ENCODE assay signal across 24 cellular contexts in genomic region chr15:96247631-96248305, GRCh38.
"Had no signal": no experiment of that assay in that cellular context is flagged by ENCODE, and none has a peak within 500 bp of the region (broad histone marks: within the 10 kb centered on the region; RNA-seq: fewer than 3 reads in every experiment).

No MANE protein-coding gene starts in this region.

- H3K4me1 Mint-ChIP-seq: activated naive CD8-positive, alpha-beta T cell treated with anti-CD3 and anti-CD28 coated beads, Interleukin-2, amount 10 ng/mL, durations not matched to agents 7 days and 5 days; naive thymus-derived CD8-positive, alpha-beta T cell; T-helper 17 cell had no signal

- H3K4me2 ChIP-seq: smooth muscle cell had no signal

- H3K27me3 Mint-ChIP-seq: activated naive CD8-positive, alpha-beta T cell treated with anti-CD3 and anti-CD28 coated beads, Interleukin-2, amount 10 ng/mL, durations not matched to agents 7 days and 5 days; T-helper 17 cell had no signal

- H3K27ac Mint-ChIP-seq: activated CD4-positive, alpha-beta memory T cell treated with anti-CD3 and anti-CD28 coated beads for 36 hours; activated naive CD4-positive, alpha-beta T cell treated with anti-CD3 and anti-CD28 coated beads for 36 hours; activated naive CD8-positive, alpha-beta T cell treated with anti-CD3 and anti-CD28 coated beads, Interleukin-2, amount 10 ng/mL, durations not matched to agents 7 days and 5 days; activated T-cell treated with anti-CD3 and anti-CD28 coated beads, Interleukin-2, amount 50 U/mL, for 72 hours; mesothelial cell of epicardium; naive thymus-derived CD8-positive, alpha-beta T cell; T-helper 17 cell had no signal

- H3K4me3 Mint-ChIP-seq: activated CD4-positive, alpha-beta memory T cell treated with anti-CD3 and anti-CD28 coated beads for 36 hours; activated naive CD4-positive, alpha-beta T cell treated with anti-CD3 and anti-CD28 coated beads for 36 hours; activated naive CD8-positive, alpha-beta T cell treated with anti-CD3 and anti-CD28 coated beads, Interleukin-2, amount 10 ng/mL, durations not matched to agents 7 days and 5 days; activated T-cell treated with anti-CD3 and anti-CD28 coated beads, Interleukin-2, amount 50 U/mL, for 72 hours; mesothelial cell of epicardium; naive thymus-derived CD8-positive, alpha-beta T cell; T-helper 17 cell had no signal

- DNase-seq: activated CD4-positive, alpha-beta memory T cell treated with anti-CD3 and anti-CD28 coated beads for 36 hours; activated CD4-positive, alpha-beta T cell treated with anti-CD3 and anti-CD28 coated beads for 4 hours; activated CD4-positive, CD25-positive, alpha-beta regulatory T cell; activated effector memory CD4-positive, alpha-beta T cell treated with Interleukin-2 at 50 U/mL for 16 hours; activated naive CD4-positive, alpha-beta T cell treated with anti-CD3 and anti-CD28 coated beads for 36 hours; activated naive CD8-positive, alpha-beta T cell treated with anti-CD3 and anti-CD28 coated beads, Interleukin-2, amount 10 ng/mL, durations not matched to agents 7 days and 5 days; activated T-cell treated with anti-CD3 and anti-CD28 coated beads, Interleukin-2, amount 50 U/mL, for 72 hours; amygdala; body of pancreas; dermis blood vessel endothelial cell; effector CD8-positive, alpha-beta T cell; gastrocnemius medialis; head of caudate nucleus; hypothalamus; left ventricle myocardium inferior; naive thymus-derived CD8-positive, alpha-beta T cell; stimulated activated CD4-positive, alpha-beta T cell treated with anti-CD3 and anti-CD28 coated beads, Interleukin-15, amount 100 ng/mL, for 24 hours; stimulated activated naive CD4-positive, alpha-beta T cell; T-helper 17 cell; upper lobe of left lung had no signal

- H3K27ac ChIP-seq: body of pancreas, gastrocnemius medialis, left ventricle myocardium inferior, thoracic aorta, upper lobe of left lung had no signal

- H3K36me3 Mint-ChIP-seq: activated CD4-positive, alpha-beta memory T cell treated with anti-CD3 and anti-CD28 coated beads for 36 hours; activated naive CD8-positive, alpha-beta T cell treated with anti-CD3 and anti-CD28 coated beads, Interleukin-2, amount 10 ng/mL, durations not matched to agents 7 days and 5 days had no signal

- H3K36me3 ChIP-seq: gastrocnemius medialis, thoracic aorta, upper lobe of left lung had no signal

- ATAC-seq: activated T-cell treated with anti-CD3 and anti-CD28 coated beads, Interleukin-2, amount 50 U/mL, for 72 hours; body of pancreas; gastrocnemius medialis; naive thymus-derived CD8-positive, alpha-beta T cell; sciatic nerve; T-helper 17 cell had no signal

- H3K4me3 ChIP-seq: body of pancreas, gastrocnemius medialis, left ventricle myocardium inferior, smooth muscle cell, thoracic aorta, upper lobe of left lung had no signal

- H3K4me1 ChIP-seq: body of pancreas, gastrocnemius medialis, left ventricle myocardium inferior, upper lobe of left lung had no signal

- H3K27me3 ChIP-seq: body of pancreas, gastrocnemius medialis, upper lobe of left lung had no signal
